ENCODE assay signal across 8 cellular contexts in genomic region chr18:4454548-4455112, GRCh38. TPM values are rescaled to one million over a fixed set of nuclear protein-coding genes. Genes with fewer than 3 reads are reported as not detected.
DNase-seq lines count a peak whose midpoint lies in the region; ATAC-seq and TF ChIP-seq lines count a peak whose summit lies in the region.

No MANE protein-coding gene starts in this region.

- H3K9ac ChIP-seq in SK-N-MC (ENCODE audit: insufficient read length) (no peak overlapping the region), iPS-15b (ENCODE audit: low read depth, low read length) (peak overlapping the region; percentile 73)

- WGBS in suprapubic skin, result 0% methylated on average over 11 of the region's 65 CpGs

- no peak for TF ChIP-seq EP300 in suprapubic skin (IDR thresholded peaks at IDR 0.05)

- H3K27me3 ChIP-seq in iPS-15b (ENCODE audit: control insufficient read depth, insufficient read depth, low read length) (peaks cover 19% of the 10 kb centered on the region), suprapubic skin (peaks cover 42% of the 10 kb centered on the region)

- no peak for TF ChIP-seq POLR2A in suprapubic skin (IDR thresholded peaks at IDR 0.05)

- H3K27ac ChIP-seq in SK-N-MC, result no peak overlapping the region
- no peak overlapping the region for H3K27ac ChIP-seq in suprapubic skin

- ATAC-seq in GM21423 (IDR thresholded peaks at IDR 0.05; ENCODE audit: unreplicated experiment), result peak; percentile 17

- H3K4me1 ChIP-seq in iPS-15b (ENCODE audit: control insufficient read depth, insufficient read depth, low read length) (peaks cover 13% of the 10 kb centered on the region), suprapubic skin (peaks cover 17% of the 10 kb centered on the region)

- POLR2A ChIA-PET in HEK293T (lab: Yijun Ruan, JAX), result no interaction called here

- CTCF ChIA-PET in HEK293T (lab: Yijun Ruan, JAX), result no interaction called here

- H3K9me3 ChIP-seq in SK-N-MC (ENCODE audit: low read depth, low read length) (no peaks in the 10 kb centered on the region), iPS-15b (ENCODE audit: control insufficient read depth, insufficient read depth, low read length) (no peaks in the 10 kb centered on the region), suprapubic skin (no peaks in the 10 kb centered on the region)

- H3K36me3 ChIP-seq in SK-N-MC (ENCODE audit: insufficient read depth, low read length) (no peaks in the 10 kb centered on the region), iPS-15b (ENCODE audit: control insufficient read depth, insufficient read depth, low read length) (no peaks in the 10 kb centered on the region), suprapubic skin (no peaks in the 10 kb centered on the region)

- H3K4me3 ChIP-seq in SK-N-MC, result peak overlapping the region; percentile 71
- peak overlapping the region; percentile 93 for H3K4me3 ChIP-seq in iPS-15b (ENCODE audit: low read depth, low read length)
- H3K4me3 ChIP-seq in suprapubic skin, result peak overlapping the region; percentile 51

- DNase-seq in SK-N-MC (ENCODE audit: low read depth, low spot score), result no peak
- no peak for DNase-seq in suprapubic skin (ENCODE audit: low spot score in 2 of 2)
- no peak for DNase-seq in HEK293T (ENCODE audit: extremely low spot score)
- no peak for DNase-seq in HCEC 1CT
- no peak for DNase-seq in activated CD4-positive, CD25-positive, alpha-beta regulatory T cell (lab: John Stamatoyannopoulos, UW)
- no peak for DNase-seq in MV-4-11 (lab: John Stamatoyannopoulos, UW)

- no peak for TF ChIP-seq CTCF in suprapubic skin (IDR thresholded peaks at IDR 0.05)

TF ChIP-seq in HEK293T, 16 proteins besides CTCF, POLR2A, EP300 and RAD21:
- TF ChIP-seq BHLHE40 (IDR thresholded peaks at IDR 0.05; ENCODE audit: borderline replicate concordance), result no peak
- TF ChIP-seq L3MBTL2 (conservative IDR thresholded peaks at IDR 0.05), result no peak
- TF ChIP-seq FOXA1 (IDR thresholded peaks at IDR 0.05), result no peak

RNA-seq across cellular contexts. Expression of gene DLGAP1, which starts 0.5 kb away (rescaled TPM):
- total RNA-seq in suprapubic skin, result 1 to 10 TPM in 3 of 4 donors, not detected in 1; 2.0 to 4.7 (median 2.1) TPM
